Comparison of ENCODE assay signal across 23 cellular contexts in the genomic region with DNA sequence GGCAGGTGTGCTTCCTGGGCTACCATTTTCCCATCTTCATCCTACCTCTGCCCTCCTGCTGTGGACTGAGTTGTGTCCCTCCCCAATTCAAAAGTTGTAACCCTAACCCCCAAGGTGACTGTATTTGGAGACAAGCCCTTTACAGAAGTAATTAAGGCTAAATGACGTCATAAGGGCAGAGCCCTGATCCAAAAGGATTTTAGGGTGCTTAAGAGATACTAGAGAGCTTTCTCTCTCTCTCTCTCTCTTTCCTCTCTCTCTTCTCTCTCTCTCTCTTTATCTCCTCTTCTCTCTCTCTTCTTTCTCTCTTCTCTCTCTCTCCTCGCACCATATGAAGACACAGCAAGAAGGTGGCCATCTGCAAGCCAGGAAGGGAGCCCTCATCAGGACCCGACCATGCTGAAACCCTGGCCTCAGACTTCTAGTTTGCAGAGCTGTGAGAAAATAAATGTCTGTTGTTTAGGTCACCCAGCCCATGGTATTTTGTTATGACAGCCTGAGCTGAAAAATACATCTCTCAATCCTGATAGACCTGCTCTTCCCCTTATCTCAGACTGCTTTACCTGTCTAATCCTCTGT. TPM values are rescaled to one million over a fixed set of nuclear protein-coding genes. Genes with fewer than 3 reads are reported as not detected.
DNase-seq lines count a peak whose midpoint lies in the region; ATAC-seq, FAIRE-seq and TF ChIP-seq lines count a peak whose summit lies in the region.
"Had no signal": no experiment of that assay in that cellular context is flagged by ENCODE, and none has a peak within 500 bp of the region (broad histone marks: within the 10 kb centered on the region; RNA-seq: fewer than 3 reads in every experiment).

No MANE protein-coding gene starts in this region.

- TF ChIP-seq EP300 in HepG2 (IDR thresholded peaks at IDR 0.05; ENCODE audit: low read depth in 2 of 2, low read length in 2 of 2) = no peak
- TF ChIP-seq EP300 in HepG2 (CRISPR knock-in tag; IDR thresholded peaks at IDR 0.05; ENCODE audit: borderline replicate concordance) = no peak

- peak overlapping the region; percentile 65 for H3K4me3 Mint-ChIP-seq in T-helper 17 cell
- H3K4me3 Mint-ChIP-seq in activated naive CD8-positive, alpha-beta T cell treated with anti-CD3 and anti-CD28 coated beads, Interleukin-2, amount 50 U/mL, for 24 hours = no peak overlapping the region
- H3K4me3 Mint-ChIP-seq in stimulated activated naive CD8-positive, alpha-beta T cell treated with anti-CD3 and anti-CD28 coated beads, Interleukin-15, amount 100 ng/mL, for 72 hours = peak overlapping the region; percentile 71 to 74
- H3K4me3 Mint-ChIP-seq: dendritic cell treated with granulocyte-macrophage colony-stimulating factor and Interleukin-4, amounts not matched to agents 40 ng/mL and 50 ng/mL, for 4 days; H9; neural progenitor cell had no signal

- H3K9ac ChIP-seq in HepG2 (ENCODE audit: insufficient read depth, low read depth, low read length) = no peak overlapping the region
- H3K9ac ChIP-seq: neural progenitor cell had no signal

- BruUV-seq in HepG2 (replicated peaks; lab: Mats Ljungman, UMichigan) = no TSS peak

- H3K9me3 Mint-ChIP-seq in activated naive CD8-positive, alpha-beta T cell treated with anti-CD3 and anti-CD28 coated beads, Interleukin-2, amount 50 U/mL, for 24 hours = peaks cover 17% of the 10 kb centered on the region
- H3K9me3 Mint-ChIP-seq in stimulated activated naive CD8-positive, alpha-beta T cell treated with anti-CD3 and anti-CD28 coated beads, Interleukin-15, amount 100 ng/mL, for 72 hours = peaks cover 20 to 30% of the 10 kb centered on the region in 2 donors
- H3K9me3 Mint-ChIP-seq: dendritic cell treated with granulocyte-macrophage colony-stimulating factor and Interleukin-4, amounts not matched to agents 40 ng/mL and 50 ng/mL, for 4 days had no signal

- H3K27me3 ChIP-seq in HepG2 (ENCODE audit: control insufficient read depth in 1 of 2, insufficient read depth in 2 of 2, low read length in 2 of 2) (peaks cover 0 to 5% of the 10 kb centered on the region in 2 experiments; a peak in 3 of 5 replicates), right lobe of liver (no peaks in the 10 kb centered on the region)
- H3K27me3 ChIP-seq: transverse colon had no signal

- intact Hi-C loops in HepG2 (cut with micrococcal nuclease; ENCODE audit: unreplicated experiment) (no loop called here), right lobe of liver (cut with DNase I) (no loop called here)

- CTCF ChIA-PET in HepG2 (lab: Yijun Ruan, JAX; ENCODE audit: low intra/inter-chr PET ratio, low total read pairs) = no interaction called here

- in situ Hi-C loops in HepG2 (cut with HindIII; ENCODE audit: extremely low pct_ligation_motif_present, low pct_unique_long_range_greater_than_20kb) (no loop called here), ACHN (cut with HindIII; ENCODE audit: low pct_ligation_motif_present, low pct_unique_long_range_greater_than_20kb, low sequenced_read_pairs) (no loop called here)

- no peak for TF ChIP-seq POLR2A in HepG2 (IDR thresholded peaks at IDR 0.05; ENCODE audit: insufficient read depth in 1 of 2, low read depth in 2 of 2, low read length in 2 of 2)
- TF ChIP-seq POLR2A in right lobe of liver (IDR thresholded peaks at IDR 0.05) = no peak

- H4K20me1 ChIP-seq in HepG2 (ENCODE audit: insufficient read depth, low read length) = no peaks in the 10 kb centered on the region

- no peak overlapping the region for H3K4me3 ChIP-seq in HepG2 (replicated peaks in 1 of 3; ENCODE audit: insufficient read depth in 1 of 3, low read depth in 2 of 3, low read length in 3 of 3)
- H3K4me3 ChIP-seq in right lobe of liver = no peak overlapping the region
- H3K4me3 ChIP-seq: neural progenitor cell, stomach, transverse colon had no signal

- H3K36me3 ChIP-seq in HepG2 (replicated peaks in 1 of 2; ENCODE audit: control insufficient read depth in 1 of 2, insufficient read depth in 2 of 2, low read length in 2 of 2) = no peaks in the 10 kb centered on the region
- no peaks in the 10 kb centered on the region for H3K36me3 ChIP-seq in right lobe of liver
- H3K36me3 ChIP-seq: neural progenitor cell, stomach, transverse colon had no signal

- H3K27ac ChIP-seq in HepG2 (ENCODE audit: extremely low read length, insufficient read depth, low read length) = no peak overlapping the region
- no peak overlapping the region for H3K27ac ChIP-seq in right lobe of liver
- H3K27ac ChIP-seq: neural progenitor cell, stomach, transverse colon had no signal

- no peak overlapping the region for H3K4me2 ChIP-seq in HepG2 (ENCODE audit: low read depth, low read length)
- H3K4me2 ChIP-seq: neural progenitor cell had no signal

- H3K27me3 Mint-ChIP-seq in T-helper 17 cell = no peaks in the 10 kb centered on the region
- H3K27me3 Mint-ChIP-seq in activated naive CD8-positive, alpha-beta T cell treated with anti-CD3 and anti-CD28 coated beads, Interleukin-2, amount 50 U/mL, for 24 hours = peaks cover 7% of the 10 kb centered on the region
- no peaks in the 10 kb centered on the region for H3K27me3 Mint-ChIP-seq in stimulated activated naive CD8-positive, alpha-beta T cell treated with anti-CD3 and anti-CD28 coated beads, Interleukin-15, amount 100 ng/mL, for 72 hours

- DNase-seq in HepG2 (ENCODE audit: low spot score) = no peak
- DNase-seq in right lobe of liver = no peak
- no peak for DNase-seq in T-helper 17 cell
- no peak for DNase-seq in activated naive CD8-positive, alpha-beta T cell treated with anti-CD3 and anti-CD28 coated beads, Interleukin-2, amount 50 U/mL, for 24 hours
- no peak for DNase-seq in stimulated activated naive CD8-positive, alpha-beta T cell treated with anti-CD3 and anti-CD28 coated beads, Interleukin-15, amount 100 ng/mL, for 72 hours
- no peak for DNase-seq in ACHN
- no peak for DNase-seq in NCI-H1436 treated with DMSO at 0.1 percent for 48 hours (lab: John Stamatoyannopoulos, UW)
- no peak for DNase-seq in SKM-1 treated with dmso at 0.1 percent for 144 hours (lab: John Stamatoyannopoulos, UW; ENCODE audit: unreplicated experiment)
- DNase-seq: hippocampal formation, Karpas-422, left ventricle myocardium superior, NCI-H1092, NCI-H2081, NCI-H446 treated with DMSO at 0.1 percent for 48 hours had no signal

- no peak for FAIRE-seq in HepG2 (lab: Jason Lieb, UNC)

- ATAC-seq in HepG2 (no peak), right lobe of liver (no peak), T-helper 17 cell (no peak)
- ATAC-seq in activated naive CD8-positive, alpha-beta T cell treated with anti-CD3 and anti-CD28 coated beads, Interleukin-2, amount 50 U/mL, for 24 hours = no peak
- no peak for ATAC-seq in stimulated activated naive CD8-positive, alpha-beta T cell treated with anti-CD3 and anti-CD28 coated beads, Interleukin-15, amount 100 ng/mL, for 72 hours
- ATAC-seq: left ventricle myocardium superior had no signal

- H3K9me3 ChIP-seq in HepG2 (ENCODE audit: low read length) = no peaks in the 10 kb centered on the region
- no peaks in the 10 kb centered on the region for H3K9me3 ChIP-seq in right lobe of liver
- H3K9me3 ChIP-seq in T-helper 17 cell (ENCODE audit: control insufficient read depth, low read length, poor library complexity, severe bottlenecking) = no peaks in the 10 kb centered on the region
- H3K9me3 ChIP-seq: stomach, transverse colon had no signal

- H2AFZ ChIP-seq in HepG2 (ENCODE audit: low read length) = no peak overlapping the region
- H2AFZ ChIP-seq: neural progenitor cell had no signal

- TF ChIP-seq CTCF in HepG2 (CRISPR knock-in tag; IDR thresholded peaks at IDR 0.05) (no peak), right lobe of liver (IDR thresholded peaks at IDR 0.05) (no peak)

- no peak for TF ChIP-seq RAD21 in HepG2 (CRISPR knock-in tag; IDR thresholded peaks at IDR 0.05)

- H3K4me1 Mint-ChIP-seq in T-helper 17 cell = peaks cover 40% of the 10 kb centered on the region
- peaks cover 59% of the 10 kb centered on the region for H3K4me1 Mint-ChIP-seq in activated naive CD8-positive, alpha-beta T cell treated with anti-CD3 and anti-CD28 coated beads, Interleukin-2, amount 50 U/mL, for 24 hours
- peaks cover 71% of the 10 kb centered on the region for H3K4me1 Mint-ChIP-seq in stimulated activated naive CD8-positive, alpha-beta T cell treated with anti-CD3 and anti-CD28 coated beads, Interleukin-15, amount 100 ng/mL, for 72 hours

- no peaks in the 10 kb centered on the region for H3K79me2 ChIP-seq in HepG2 (ENCODE audit: insufficient read depth, low read length)

- H3K27ac Mint-ChIP-seq in T-helper 17 cell = peak overlapping the region; percentile 82
- peak overlapping the region; percentile 93 for H3K27ac Mint-ChIP-seq in activated naive CD8-positive, alpha-beta T cell treated with anti-CD3 and anti-CD28 coated beads, Interleukin-2, amount 50 U/mL, for 24 hours
- peak overlapping the region; percentile 100 for H3K27ac Mint-ChIP-seq in stimulated activated naive CD8-positive, alpha-beta T cell treated with anti-CD3 and anti-CD28 coated beads, Interleukin-15, amount 100 ng/mL, for 72 hours
- H3K27ac Mint-ChIP-seq: dendritic cell treated with granulocyte-macrophage colony-stimulating factor and Interleukin-4, amounts not matched to agents 40 ng/mL and 50 ng/mL, for 4 days; H9; neural progenitor cell had no signal

- H3K4me1 ChIP-seq in HepG2 (ENCODE audit: insufficient read depth, low read length) (peaks cover 42% of the 10 kb centered on the region), right lobe of liver (peaks cover 0 to 6% (median 3%) of the 10 kb centered on the region in 4 donors)
- H3K4me1 ChIP-seq: stomach had no signal

- POLR2A ChIA-PET in HepG2 (lab: Yijun Ruan, JAX) = no interaction called here

- no peaks in the 10 kb centered on the region for H3K36me3 Mint-ChIP-seq in T-helper 17 cell (ENCODE audit: low read depth)
- peaks cover 14% of the 10 kb centered on the region for H3K36me3 Mint-ChIP-seq in activated naive CD8-positive, alpha-beta T cell treated with anti-CD3 and anti-CD28 coated beads, Interleukin-2, amount 50 U/mL, for 24 hours (ENCODE audit: low read depth)
- H3K36me3 Mint-ChIP-seq: neural progenitor cell had no signal

- WGBS in HepG2 (ENCODE audit: low lambda C conversion rate) = 37% methylated on average over 3 of the region's 3 CpGs
- 71% methylated on average over 3 of the region's 3 CpGs for WGBS in right lobe of liver (ENCODE audit: insufficient coverage, low coverage, low lambda C conversion rate, missing lambda C conversion rate)

RNA-seq across cellular contexts. Expression of gene TEX48, which starts 36.0 kb away (rescaled TPM):
- total RNA-seq in HepG2 (2016; rRNA removed; fragmentation: Illumina TruSeq; extraction: Trizol) = not detected in 2 replicates
- not detected in 2 replicates for total RNA-seq in HepG2 (2016; cell fraction: cytosol; rRNA removed; fragmentation: Illumina TruSeq; extraction: Trizol; ENCODE audit: low read depth)
- not detected in 2 replicates for total RNA-seq in HepG2 (2016; cell fraction: insoluble cytoplasmic fraction; rRNA removed; fragmentation: Illumina TruSeq; extraction: Trizol)
- not detected in 2 replicates for total RNA-seq in HepG2 (2016; cell fraction: membrane; rRNA removed; fragmentation: Illumina TruSeq; extraction: Trizol)
- not detected in 2 replicates for total RNA-seq in HepG2 (2016; cell fraction: nucleus; rRNA removed; fragmentation: Illumina TruSeq; extraction: Trizol)
- not detected in 2 replicates for polyA plus RNA-seq in HepG2 (2011; rRNA removed)
- polyA plus RNA-seq in HepG2 (2011; cell fraction: cytosol; rRNA removed) = not detected in 2 replicates
- polyA plus RNA-seq in HepG2 (2011; cell fraction: nucleus; rRNA removed) = not detected in 2 replicates
- polyA plus RNA-seq in HepG2 (2012) = not detected in 2 replicates
- polyA plus RNA-seq in HepG2 (2016; cell fraction: cytosol; fragmentation: Illumina TruSeq; extraction: Trizol; ENCODE audit: low read depth) = not detected in 2 replicates
- polyA plus RNA-seq in HepG2 (2016; cell fraction: insoluble cytoplasmic fraction; fragmentation: Illumina TruSeq; extraction: Trizol; ENCODE audit: low read depth) = not detected in 2 replicates
- polyA plus RNA-seq in HepG2 (2016; cell fraction: membrane; fragmentation: Illumina TruSeq; extraction: Trizol; ENCODE audit: low read depth) = not detected in 2 replicates
- not detected in 2 replicates for polyA plus RNA-seq in HepG2 (2016; cell fraction: nucleus; fragmentation: Illumina TruSeq; extraction: Trizol; ENCODE audit: insufficient read depth, low read depth)
- polyA minus RNA-seq in HepG2 (2011; rRNA and poly(A)+ RNA removed; ENCODE audit: low replicate concordance) = not detected in 2 replicates
- not detected in 2 replicates for polyA minus RNA-seq in HepG2 (2011; cell fraction: cytosol; rRNA and poly(A)+ RNA removed)
- not detected in 2 replicates for polyA minus RNA-seq in HepG2 (2011; cell fraction: nucleus; rRNA and poly(A)+ RNA removed)
- total RNA-seq in right lobe of liver = not detected
- not detected for total RNA-seq in T-helper 17 cell
- total RNA-seq: H9, left ventricle myocardium superior, mononuclear cell, posterior vena cava, SK-MEL-5, stomach, transverse colon had no signal
- polyA plus RNA-seq: adipose tissue, stomach had no signal
